ENCODE assay signal across 7 cellular contexts in genomic region chr11:15485432-15485831, GRCh38.
"Had no signal": no experiment of that assay in that cellular context is flagged by ENCODE, and none has a peak within 500 bp of the region (broad histone marks: within the 10 kb centered on the region; RNA-seq: fewer than 3 reads in every experiment).

No MANE protein-coding gene starts in this region.

- DNase-seq: GDM1, GF-D8 had no signal

- FAIRE-seq: G401.6, GM12891, GM12892, GM18507, GM19239 had no signal
